In the genomic region with DNA sequence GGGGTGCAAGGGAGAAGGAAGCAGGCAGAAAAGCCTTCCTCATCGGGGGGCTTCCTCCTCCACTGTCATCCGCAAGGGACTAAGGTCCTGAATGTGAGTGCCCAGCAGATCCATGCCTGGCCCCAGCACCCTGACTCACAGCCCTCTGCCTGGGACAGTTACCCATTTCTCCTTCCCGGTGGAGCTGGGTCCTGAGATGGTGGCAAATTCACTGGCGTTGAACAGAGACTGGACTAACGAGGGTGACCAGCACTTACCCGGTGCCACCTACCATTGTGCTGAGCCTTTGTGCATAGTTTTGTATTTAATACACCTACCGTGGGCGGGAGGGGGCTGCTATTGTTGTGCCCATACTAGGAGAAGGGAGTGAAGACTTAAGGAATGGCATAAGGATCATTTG, we compare ENCODE assay signal across 1 cellular context.
TF ChIP-seq lines count a peak whose summit lies in the region.

No MANE protein-coding gene starts in this region.

TF ChIP-seq in GM23338, 12 proteins besides CTCF, POLR2A, EP300 and RAD21 (continued from another document):
- TF ChIP-seq STAT1 (IDR thresholded peaks at IDR 0.05; ENCODE audit: unreplicated experiment) = no peak
- TF ChIP-seq EZH2 (IDR thresholded peaks at IDR 0.05; ENCODE audit: low read depth, unreplicated experiment) = no peak
- no peak for TF ChIP-seq EZH2phosphoT487 (IDR thresholded peaks at IDR 0.05; ENCODE audit: unreplicated experiment)
- no peak for TF ChIP-seq ZNF331 (CRISPR knock-in tag; IDR thresholded peaks at IDR 0.05; ENCODE audit: low read depth)
- no peak for TF ChIP-seq CREB1 (CRISPR knock-in tag; IDR thresholded peaks at IDR 0.05; ENCODE audit: low read depth)
- no peak for TF ChIP-seq REST (IDR thresholded peaks at IDR 0.05; ENCODE audit: unreplicated experiment)
- no peak for TF ChIP-seq JUNB (IDR thresholded peaks at IDR 0.05; ENCODE audit: unreplicated experiment)
- TF ChIP-seq, protein P1, sequence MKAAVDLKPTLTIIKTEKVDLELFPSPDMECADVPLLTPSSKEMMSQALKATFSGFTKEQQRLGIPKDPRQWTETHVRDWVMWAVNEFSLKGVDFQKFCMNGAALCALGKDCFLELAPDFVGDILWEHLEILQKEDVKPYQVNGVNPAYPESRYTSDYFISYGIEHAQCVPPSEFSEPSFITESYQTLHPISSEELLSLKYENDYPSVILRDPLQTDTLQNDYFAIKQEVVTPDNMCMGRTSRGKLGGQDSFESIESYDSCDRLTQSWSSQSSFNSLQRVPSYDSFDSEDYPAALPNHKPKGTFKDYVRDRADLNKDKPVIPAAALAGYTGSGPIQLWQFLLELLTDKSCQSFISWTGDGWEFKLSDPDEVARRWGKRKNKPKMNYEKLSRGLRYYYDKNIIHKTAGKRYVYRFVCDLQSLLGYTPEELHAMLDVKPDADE (IDR thresholded peaks at IDR 0.05) = no peak
